Comparison of ENCODE assay signal across 12 cellular contexts in genomic region chr2:207202645-207203044, GRCh38. TPM values are rescaled to one million over a fixed set of nuclear protein-coding genes. Genes with fewer than 3 reads are reported as not detected.
A peak's percentile ranks its signal among the peaks of the same experiment; 100 is the strongest.
DNase-seq lines count a peak whose midpoint lies in the region; ATAC-seq and TF ChIP-seq lines count a peak whose summit lies in the region.
"Had no signal": no experiment of that assay in that cellular context is flagged by ENCODE, and none has a peak within 500 bp of the region (broad histone marks: within the 10 kb centered on the region; RNA-seq: fewer than 3 reads in every experiment).

No MANE protein-coding gene starts in this region.

- H3K9me3 Mint-ChIP-seq in activated naive CD4-positive, alpha-beta T cell treated with anti-CD3 and anti-CD28 coated beads for 36 hours, result no peaks in the 10 kb centered on the region

- H3K4me1 Mint-ChIP-seq in activated naive CD4-positive, alpha-beta T cell treated with anti-CD3 and anti-CD28 coated beads for 36 hours (ENCODE audit: low read depth), result no peaks in the 10 kb centered on the region

- TF ChIP-seq CTCF in retinal pigment epithelial cell (conservative IDR thresholded peaks at IDR 0.05; ENCODE audit: low read depth, low read length), result no peak

- DNase-seq in activated naive CD4-positive, alpha-beta T cell treated with anti-CD3 and anti-CD28 coated beads for 36 hours, result peak; percentile 49
- DNase-seq in activated naive CD4-positive, alpha-beta T cell treated with anti-CD3 and anti-CD28 coated beads, Interleukin-2, amount 50 U/mL, for 16 hours, result no peak
- DNase-seq in RPMI8226 (peak; percentile 19), erythroblast (lab: John Stamatoyannopoulos, UW) (peak; percentile 8 to 12), retinal pigment epithelial cell (ENCODE audit: low read depth) (peak; percentile 27), Right ventricle myocardium superior (no peak)
- DNase-seq in stimulated activated CD8-positive, alpha-beta memory T cell treated with anti-CD3 and anti-CD28 coated beads, Interleukin-4, amount 100 ng/mL, for 48 hours, result no peak
- DNase-seq in stimulated activated CD4-positive, alpha-beta T cell treated with anti-CD3 and anti-CD28 coated beads, Interleukin-4, amount 100 ng/mL, for 4 hours, result no peak
- DNase-seq: activated naive CD4-positive, alpha-beta T cell treated with Interleukin-2 at 50 U/mL for 16 hours; foreskin melanocyte had no signal

- TF ChIP-seq POLR2A in erythroblast (IDR thresholded peaks at IDR 0.05; ENCODE audit: low read length), result no peak

- H3K4me3 Mint-ChIP-seq in activated naive CD4-positive, alpha-beta T cell treated with anti-CD3 and anti-CD28 coated beads for 36 hours, result no peak overlapping the region

- intact Hi-C loops in activated naive CD4-positive, alpha-beta T cell treated with anti-CD3 and anti-CD28 coated beads for 36 hours (cut with micrococcal nuclease), result no loop called here
- intact Hi-C loops in Right ventricle myocardium superior (cut with DNase I), result no loop called here

- H3K27ac Mint-ChIP-seq in activated naive CD4-positive, alpha-beta T cell treated with anti-CD3 and anti-CD28 coated beads for 36 hours, result no peak overlapping the region

- H3K4me3 ChIP-seq in retinal pigment epithelial cell (ENCODE audit: low read length), result no peak overlapping the region
- H3K4me3 ChIP-seq: BLaER1, SJSA1 had no signal

- no peak for ATAC-seq in Right ventricle myocardium superior (ENCODE audit: poor library complexity)

- CTCF ChIA-PET in activated naive CD4-positive, alpha-beta T cell treated with anti-CD3 and anti-CD28 coated beads for 36 hours (lab: Charles Lee), result interaction anchor here (0.9 kb wide), 1 partner anchor 22 kb away, joined by 4 read pairs; no protein-coding TSS in a partner anchor

- no peaks in the 10 kb centered on the region for H3K36me3 Mint-ChIP-seq in activated naive CD4-positive, alpha-beta T cell treated with anti-CD3 and anti-CD28 coated beads for 36 hours (ENCODE audit: low read depth)

- no peaks in the 10 kb centered on the region for H3K27me3 Mint-ChIP-seq in activated naive CD4-positive, alpha-beta T cell treated with anti-CD3 and anti-CD28 coated beads for 36 hours (ENCODE audit: low read depth)

RNA-seq across cellular contexts. Expression of gene KLF7, which starts 36.9 kb away (rescaled TPM):
- 10 to 100 TPM; 30.1 to 32.2 TPM for total RNA-seq in activated naive CD4-positive, alpha-beta T cell treated with anti-CD3 and anti-CD28 coated beads for 36 hours
- total RNA-seq in Right ventricle myocardium superior, result 19.2 TPM

Comparison
In these comparisons a context has a peak if more than half of its experiments do, and no peak if none do; other contexts are left out.
1. DNase-seq: peak in activated naive CD4-positive, alpha-beta T cell treated with anti-CD3 and anti-CD28 coated beads for 36 hours (single experiment), RPMI8226 (single experiment), erythroblast (2 of 2) and retinal pigment epithelial cell (single experiment); none in activated naive CD4-positive, alpha-beta T cell treated with anti-CD3 and anti-CD28 coated beads, Interleukin-2, amount 50 U/mL, for 16 hours (single experiment), stimulated activated CD8-positive, alpha-beta memory T cell treated with anti-CD3 and anti-CD28 coated beads, Interleukin-4, amount 100 ng/mL, for 48 hours (single experiment), stimulated activated CD4-positive, alpha-beta T cell treated with anti-CD3 and anti-CD28 coated beads, Interleukin-4, amount 100 ng/mL, for 4 hours (0 of 2) and Right ventricle myocardium superior (single experiment).